15 cellular contexts compared by ENCODE assay signal in the genomic region with DNA sequence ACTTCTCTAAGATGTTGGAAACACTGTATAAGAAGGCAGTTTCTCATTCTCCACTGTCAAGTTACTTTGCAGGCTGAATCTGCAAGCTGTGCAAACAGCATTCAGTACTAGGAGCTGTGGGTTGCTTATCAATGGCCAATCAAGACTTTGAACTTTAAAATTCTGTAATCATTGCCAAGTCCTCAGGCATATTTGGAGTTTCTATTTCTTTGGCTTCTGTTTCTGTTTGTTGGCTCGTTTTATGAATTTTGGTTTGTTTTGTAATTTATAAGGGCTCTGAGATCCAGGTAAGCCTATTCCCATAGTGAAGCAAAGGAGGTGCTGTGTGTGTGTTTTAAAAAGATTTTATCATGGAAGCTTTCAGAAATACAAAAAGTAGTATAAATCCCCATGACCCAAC.
"Had no signal": no experiment of that assay in that cellular context is flagged by ENCODE, and none has a peak within 500 bp of the region (broad histone marks: within the 10 kb centered on the region; RNA-seq: fewer than 3 reads in every experiment).

No MANE protein-coding gene starts in this region.

- DNase-seq: activated CD4-positive, alpha-beta T cell treated with anti-CD3 and anti-CD28 coated beads, Interleukin-2, amount 10 ng/mL, durations not matched to agents 7 days and 5 days; activated CD8-positive, alpha-beta memory T cell treated with anti-CD3 and anti-CD28 coated beads, Interleukin-2, amount 50 U/mL, for 4 hours; activated gamma-delta T cell; activated T-cell treated with anti-CD3 and anti-CD28 coated beads, Interleukin-2, amount 50 U/mL, for 48 hours; effector memory CD8-positive, alpha-beta T cell; hippocampal formation; left cardiac atrium; midbrain; nephron progenitor cell; nucleus accumbens; posterior cingulate gyrus; stimulated activated naive CD8-positive, alpha-beta T cell treated with anti-CD3 and anti-CD28 coated beads, Interleukin-15, Interleukin-2, amounts not matched to agents 100 U/mL and 50 U/mL, for 24 hours had no signal

- H3K4me3 ChIP-seq: lung, tibial nerve had no signal

- H3K27ac ChIP-seq: tibial nerve had no signal

- H3K36me3 ChIP-seq: tibial nerve had no signal

- H3K27me3 Mint-ChIP-seq: activated CD4-positive, alpha-beta T cell treated with anti-CD3 and anti-CD28 coated beads, Interleukin-2, amount 10 ng/mL, durations not matched to agents 7 days and 5 days; activated naive CD4-positive, alpha-beta T cell treated with anti-CD3 and anti-CD28 coated beads, Interleukin-2, amount 50 U/mL, for 24 hours had no signal

- H3K9me3 ChIP-seq: tibial nerve had no signal

- ATAC-seq: effector memory CD8-positive, alpha-beta T cell; left cardiac atrium; stimulated activated naive CD8-positive, alpha-beta T cell treated with anti-CD3 and anti-CD28 coated beads, Interleukin-15, Interleukin-2, amounts not matched to agents 100 U/mL and 50 U/mL, for 24 hours had no signal

- H3K27me3 ChIP-seq: tibial nerve had no signal

- H3K27ac Mint-ChIP-seq: activated CD4-positive, alpha-beta T cell treated with anti-CD3 and anti-CD28 coated beads, Interleukin-2, amount 10 ng/mL, durations not matched to agents 7 days and 5 days; effector memory CD8-positive, alpha-beta T cell had no signal

- H3K4me1 Mint-ChIP-seq: nephron progenitor cell had no signal

- H3K4me3 Mint-ChIP-seq: activated CD4-positive, alpha-beta T cell treated with anti-CD3 and anti-CD28 coated beads, Interleukin-2, amount 10 ng/mL, durations not matched to agents 7 days and 5 days; activated naive CD4-positive, alpha-beta T cell treated with anti-CD3 and anti-CD28 coated beads, Interleukin-2, amount 50 U/mL, for 24 hours; effector memory CD8-positive, alpha-beta T cell; nephron progenitor cell had no signal
